ENCODE assay signal across 9 cellular contexts in the genomic region with DNA sequence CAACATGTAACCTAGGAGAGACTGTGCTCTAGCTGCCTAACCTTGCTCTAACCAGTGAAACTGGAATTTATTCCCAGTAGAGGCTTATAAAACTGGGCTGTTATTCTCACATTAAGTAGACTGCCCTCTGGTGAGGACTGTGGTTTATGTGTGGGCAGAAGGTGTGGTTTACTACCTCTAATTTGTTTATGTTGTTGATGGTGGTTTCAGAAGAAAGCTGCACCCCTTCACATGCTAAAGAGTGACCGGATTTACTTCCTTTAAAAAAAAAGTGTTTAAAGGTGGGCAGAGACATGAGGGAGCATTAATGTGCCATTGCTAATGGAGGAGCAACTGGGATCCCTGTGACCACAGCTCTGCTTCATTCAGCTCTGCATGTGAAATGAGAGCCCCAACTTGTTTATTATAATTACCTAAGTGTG.
DNase-seq lines count a peak whose midpoint lies in the region; ATAC-seq and TF ChIP-seq lines count a peak whose summit lies in the region.
"Had no signal": no experiment of that assay in that cellular context is flagged by ENCODE, and none has a peak within 500 bp of the region (broad histone marks: within the 10 kb centered on the region; RNA-seq: fewer than 3 reads in every experiment).

No MANE protein-coding gene starts in this region.

- no peak overlapping the region for H3K4me2 ChIP-seq in IMR-90 (ENCODE audit: low read depth, low read length)

- CTCF ChIA-PET in IMR-90 (lab: Yijun Ruan, JAX): interaction anchor here (0.9 to 1.2 kb wide), 2 partner anchors 9 to 12 kb away, joined by 3 to 4 read pairs; no protein-coding TSS in a partner anchor

- H3K27me3 ChIP-seq in IMR-90 (ENCODE audit: control insufficient read depth, insufficient read depth, low read length) (no peaks in the 10 kb centered on the region), endodermal cell (ENCODE audit: control insufficient read depth, insufficient read depth, low read length, poor library complexity, severe bottlenecking) (no peaks in the 10 kb centered on the region), psoas muscle (ENCODE audit: insufficient read depth in 3 of 3, low read length in 2 of 3) (no peaks in the 10 kb centered on the region)

- H3K27me3 Mint-ChIP-seq in endodermal cell (ENCODE audit: insufficient read depth): no peaks in the 10 kb centered on the region
- peaks cover 0 to 4% of the 10 kb centered on the region in 2 donors for H3K27me3 Mint-ChIP-seq in natural killer cell (ENCODE audit: low read depth in 2 of 2)

- H3K4me1 Mint-ChIP-seq in endodermal cell (peaks cover 38% of the 10 kb centered on the region), natural killer cell (peaks cover 7 to 8% of the 10 kb centered on the region in 2 donors)

- H3K9me1 ChIP-seq in IMR-90 (ENCODE audit: insufficient read depth, low read length): no peaks in the 10 kb centered on the region; the same call in 1 of the 2 replicates

- H3K4ac ChIP-seq in IMR-90 (ENCODE audit: low read depth, low read length): no peak overlapping the region

- H3K4me3 ChIP-seq in IMR-90 (ENCODE audit: insufficient read depth, low read depth, low read length): no peak overlapping the region
- no peak overlapping the region for H3K4me3 ChIP-seq in endodermal cell (ENCODE audit: low read length)
- no peak overlapping the region for H3K4me3 ChIP-seq in psoas muscle

- no peaks in the 10 kb centered on the region for H3K36me3 ChIP-seq in IMR-90 (ENCODE audit: control insufficient read depth, insufficient read depth, low read length)
- H3K36me3 ChIP-seq in endodermal cell (ENCODE audit: control insufficient read depth, insufficient read depth, low read length): no peaks in the 10 kb centered on the region
- no peaks in the 10 kb centered on the region for H3K36me3 ChIP-seq in psoas muscle (ENCODE audit: insufficient read depth in 1 of 2, low read depth in 1 of 2)

- no peaks in the 10 kb centered on the region for H4K20me1 ChIP-seq in IMR-90 (ENCODE audit: insufficient read depth, low read length)

- WGBS in IMR-90 (ENCODE audit: extremely low coverage in 2 of 2, insufficient read length in 1 of 2), 2 experiments: no CpG with 5 or more reads among the region's 1 CpG
- 67 to 79% methylated on average over 1 of the region's 1 CpG for whole genome bisulfite sequencing in endodermal cell (ENCODE audit: insufficient coverage in 1 of 2, insufficient read length in 1 of 2), 2 experiments
- 47 to 71% (median 70%) methylated on average over 1 of the region's 1 CpG for WGBS in psoas muscle, 3 donors

- H3K56ac ChIP-seq in IMR-90 (ENCODE audit: extremely low read depth, insufficient read depth, low read length): no peak overlapping the region

- H2AK5ac ChIP-seq in IMR-90 (ENCODE audit: low read depth, low read length): no peak overlapping the region

- H2BK20ac ChIP-seq in IMR-90 (ENCODE audit: low read depth, low read length): no peak overlapping the region

- no peak for TF ChIP-seq RAD21 in IMR-90 (IDR thresholded peaks at IDR 0.05; ENCODE audit: low read length)

- H3K27ac Mint-ChIP-seq in endodermal cell (no peak overlapping the region), natural killer cell (no peak overlapping the region)

- H3K14ac ChIP-seq in IMR-90 (replicated peaks; ENCODE audit: low read depth, low read length): no peak overlapping the region

- H2AFZ ChIP-seq in IMR-90 (replicated peaks; ENCODE audit: low read length, poor library complexity): no peak overlapping the region

- peaks cover 1% of the 10 kb centered on the region; the same call in 1 of the 2 replicates for H3K4me1 ChIP-seq in IMR-90 (ENCODE audit: control insufficient read depth, insufficient read depth, low read length)
- H3K4me1 ChIP-seq in endodermal cell (ENCODE audit: control insufficient read depth, insufficient read depth, low read length): peaks cover 17% of the 10 kb centered on the region
- no peaks in the 10 kb centered on the region for H3K4me1 ChIP-seq in psoas muscle

- H4K5ac ChIP-seq in IMR-90 (ENCODE audit: low read depth, low read length): no peak overlapping the region

- dilution Hi-C loops in IMR-90 (cut with HindIII; ENCODE audit: low sequenced_read_pairs, unreplicated experiment): no loop called here

- H3K9me3 Mint-ChIP-seq in endodermal cell (no peaks in the 10 kb centered on the region), natural killer cell (peaks cover 0 to 2% of the 10 kb centered on the region in 2 donors)

- no peak overlapping the region for H3K27ac ChIP-seq in IMR-90 (ENCODE audit: insufficient read depth, low read length)
- H3K27ac ChIP-seq in endodermal cell (ENCODE audit: low read depth, low read length): no peak overlapping the region
- H3K27ac ChIP-seq in psoas muscle: no peak overlapping the region

- H2BK5ac ChIP-seq in IMR-90 (ENCODE audit: low read depth, low read length, poor library complexity, severe bottlenecking): no peak overlapping the region

- H4K8ac ChIP-seq in IMR-90 (ENCODE audit: low read depth in 2 of 2, low read length in 2 of 2): no peak overlapping the region

- no peaks in the 10 kb centered on the region for H3K79me1 ChIP-seq in IMR-90 (ENCODE audit: low read depth in 1 of 2, low read length in 2 of 2)

- intact Hi-C loops in IMR-90 (cut with micrococcal nuclease): loop anchor here (5.0 kb wide), 1 partner anchor 173 kb away; no protein-coding TSS in a partner anchor
- intact Hi-C loops in psoas muscle (cut with DNase I): no loop called here
- intact Hi-C loops in natural killer cell (cut with micrococcal nuclease): no loop called here

- no peak for TF ChIP-seq POLR2A in IMR-90 (IDR thresholded peaks at IDR 0.05; ENCODE audit: low read depth, low read length)

- H3K36me3 Mint-ChIP-seq in endodermal cell (ENCODE audit: low read depth) (no peaks in the 10 kb centered on the region), natural killer cell (no peaks in the 10 kb centered on the region)

- H3K9me3 ChIP-seq in IMR-90 (ENCODE audit: control insufficient read depth, insufficient read depth, low read length) (no peaks in the 10 kb centered on the region), endodermal cell (ENCODE audit: control insufficient read depth, low read length) (no peaks in the 10 kb centered on the region), psoas muscle (no peaks in the 10 kb centered on the region)

- TF ChIP-seq CTCF in IMR-90 (conservative IDR thresholded peaks at IDR 0.05; ENCODE audit: low read depth, low read length) (no peak), endodermal cell (conservative IDR thresholded peaks at IDR 0.05) (peak; percentile 44), psoas muscle (IDR thresholded peaks at IDR 0.05) (no peak), natural killer cell (IDR thresholded peaks at IDR 0.05) (no peak)

- H3K9ac ChIP-seq in IMR-90 (ENCODE audit: low read depth, low read length): no peak overlapping the region
- no peak overlapping the region for H3K9ac ChIP-seq in endodermal cell (ENCODE audit: extremely low read depth, low read length, poor library complexity, severe bottlenecking)

- H4K91ac ChIP-seq in IMR-90 (ENCODE audit: insufficient read depth, low read depth, low read length): no peak overlapping the region; the same call in 1 of the 2 replicates

- no TSS peak for BruUV-seq in IMR-90 (replicated peaks; lab: Mats Ljungman, UMichigan)

- H3K4me3 Mint-ChIP-seq in endodermal cell (no peak overlapping the region), natural killer cell (no peak overlapping the region)

- H3K23ac ChIP-seq in IMR-90 (ENCODE audit: low read depth, low read length): no peak overlapping the region

- ATAC-seq in GM21447 (IDR thresholded peaks at IDR 0.05; ENCODE audit: unreplicated experiment) (peak; percentile 91), IMR-90 (ENCODE audit: low read depth) (peak; percentile 31; the same call in 1 of the 2 replicates), psoas muscle (no peak), natural killer cell (no peak)

- no peak overlapping the region for H3K18ac ChIP-seq in IMR-90 (ENCODE audit: low read depth, low read length)

- POLR2A ChIA-PET in IMR-90 (lab: Charles Lee; ENCODE audit: unreplicated experiment): no interaction called here

- in situ Hi-C loops in IMR-90 (cut with MboI; ENCODE audit: low sequenced_read_pairs): no loop called here

- DNase-seq in COR-L47 (lab: John Stamatoyannopoulos, UW) (peak; percentile 21), IMR-90 (no peak), endodermal cell (no peak), psoas muscle (no peak), natural killer cell (no peak)
- no peak for DNase-seq in activated effector memory CD4-positive, alpha-beta T cell treated with anti-CD3 and anti-CD28 coated beads, Interleukin-2, amount 50 U/mL, for 16 hours
- DNase-seq in stimulated activated CD4-positive, alpha-beta T cell treated with anti-CD3 and anti-CD28 coated beads, Interleukin-2, amount 100 ng/mL, for 24 hours: no peak
- DNase-seq: left cardiac atrium had no signal

- H2BK15ac ChIP-seq in IMR-90 (ENCODE audit: low read depth, low read length): no peak overlapping the region

- no peak overlapping the region for H2AK9ac ChIP-seq in IMR-90 (replicated peaks; ENCODE audit: low read depth, low read length, poor library complexity)

- no peak overlapping the region for H2BK120ac ChIP-seq in IMR-90 (ENCODE audit: low read depth, low read length)

TF ChIP-seq in IMR-90, 13 proteins besides CTCF, POLR2A, EP300 and RAD21 (continues in another document):
- TF ChIP-seq CHD1 (IDR thresholded peaks at IDR 0.05; ENCODE audit: low read depth, low read length) (no peak), BHLHE40 (IDR thresholded peaks at IDR 0.05; ENCODE audit: low read depth, low read length) (no peak), MAZ (IDR thresholded peaks at IDR 0.05; ENCODE audit: borderline replicate concordance, low read depth, low read length) (no peak), FOS (IDR thresholded peaks at IDR 0.05; ENCODE audit: low read depth, low read length) (no peak), NFE2L2 (IDR thresholded peaks at IDR 0.05; ENCODE audit: low read depth, low read length) (no peak), RCOR1 (IDR thresholded peaks at IDR 0.05; ENCODE audit: insufficient replicate concordance, low read length) (no peak), SMC3 (IDR thresholded peaks at IDR 0.05; ENCODE audit: low read depth, low read length) (no peak), CEBPB (IDR thresholded peaks at IDR 0.05; ENCODE audit: low read depth, low read length) (no peak), MXI1 (IDR thresholded peaks at IDR 0.05; ENCODE audit: borderline replicate concordance, low read depth, low read length) (no peak)
- TF ChIP-seq, protein P1, sequence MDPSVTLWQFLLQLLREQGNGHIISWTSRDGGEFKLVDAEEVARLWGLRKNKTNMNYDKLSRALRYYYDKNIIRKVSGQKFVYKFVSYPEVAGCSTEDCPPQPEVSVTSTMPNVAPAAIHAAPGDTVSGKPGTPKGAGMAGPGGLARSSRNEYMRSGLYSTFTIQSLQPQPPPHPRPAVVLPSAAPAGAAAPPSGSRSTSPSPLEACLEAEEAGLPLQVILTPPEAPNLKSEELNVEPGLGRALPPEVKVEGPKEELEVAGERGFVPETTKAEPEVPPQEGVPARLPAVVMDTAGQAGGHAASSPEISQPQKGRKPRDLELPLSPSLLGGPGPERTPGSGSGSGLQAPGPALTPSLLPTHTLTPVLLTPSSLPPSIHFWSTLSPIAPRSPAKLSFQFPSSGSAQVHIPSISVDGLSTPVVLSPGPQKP (IDR thresholded peaks at IDR 0.05; ENCODE audit: borderline replicate concordance, low read depth, low read length): no peak

Comparison
In these comparisons a context has a peak if more than half of its experiments do, and no peak if none do; other contexts are left out.
1. ATAC-seq: peak in GM21447 (single experiment) and IMR-90 (single experiment); none in psoas muscle (0 of 4) and natural killer cell (0 of 3).